In the genomic region with DNA sequence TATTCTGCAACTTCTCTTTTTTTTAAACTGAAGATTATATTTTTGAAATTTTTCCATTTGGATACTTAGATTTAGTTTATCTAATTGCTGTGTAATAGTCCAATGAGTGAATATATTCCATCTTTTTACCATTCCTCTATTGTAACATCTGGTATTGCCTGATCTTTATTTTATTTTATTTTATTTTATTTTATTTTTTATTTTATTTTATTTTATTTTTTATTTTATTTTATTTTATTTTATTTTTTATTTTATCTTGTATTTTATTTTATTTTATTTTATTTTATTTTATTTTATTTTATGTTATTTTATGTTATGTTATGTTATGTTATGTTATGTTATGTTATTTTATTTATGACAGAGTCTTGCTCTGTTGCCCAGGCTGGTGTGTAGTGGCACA, we compare ENCODE assay signal across 5 cellular contexts.
DNase-seq lines count a peak whose midpoint lies in the region; ATAC-seq, FAIRE-seq and TF ChIP-seq lines count a peak whose summit lies in the region.
"Not testable (repeated sequence)": the region's sequence is repeated elsewhere in the genome, so short reads cannot be mapped to it uniquely, and the experiment has no call there.

No MANE protein-coding gene starts in this region.

- H3K4me3 ChIP-seq in pancreas, result not testable (repeated sequence)

- DNase-seq in frontal cortex (ENCODE audit: low spot score in 2 of 2); pancreas: not testable (repeated sequence)

- H3K27me3 ChIP-seq in pancreas, result not testable (repeated sequence)

- not testable (repeated sequence) for H3K27ac ChIP-seq in pancreas

- not testable (repeated sequence) for TF ChIP-seq CTCF in pancreas (IDR thresholded peaks at IDR 0.05)

- not testable (repeated sequence) for H3K36me3 ChIP-seq in pancreas

- not testable (repeated sequence) for ATAC-seq in pancreas

- intact Hi-C loops in pancreas (cut with DNase I), result not testable (repeated sequence)

- not testable (repeated sequence) for H3K4me1 ChIP-seq in pancreas

- peak; percentile 93 for FAIRE-seq in G401.6 (lab: Jason Lieb, UNC)
- FAIRE-seq in TTC549 (lab: Jason Lieb, UNC), result peak; percentile 92
- peak; percentile 93 for FAIRE-seq in colon (lab: Jason Lieb, UNC)
- peak; percentile 79 for FAIRE-seq in frontal cortex (lab: Jason Lieb, UNC)
- peak; percentile 94 for FAIRE-seq in pancreas (lab: Jason Lieb, UNC)

- H3K9me3 ChIP-seq in pancreas, result not testable (repeated sequence)
